In genomic region chr2:85839461-85839860, GRCh38 we compare ENCODE assay signal across 16 cellular contexts. TPM values are rescaled to one million over a fixed set of nuclear protein-coding genes. Genes with fewer than 3 reads are reported as not detected.
DNase-seq lines count a peak whose midpoint lies in the region; ATAC-seq, FAIRE-seq and TF ChIP-seq lines count a peak whose summit lies in the region.
"Had no signal": no experiment of that assay in that cellular context is flagged by ENCODE, and none has a peak within 500 bp of the region (broad histone marks: within the 10 kb centered on the region; RNA-seq: fewer than 3 reads in every experiment).

No MANE protein-coding gene starts in this region.

- TF ChIP-seq CTCF in CD8-positive, alpha-beta T cell (IDR thresholded peaks at IDR 0.05), result no peak
- TF ChIP-seq CTCF in CD14-positive monocyte (IDR thresholded peaks at IDR 0.05), result no peak

- intact Hi-C loops in CD8-positive, alpha-beta T cell (cut with DNase I, micrococcal nuclease), result no loop called here
- intact Hi-C loops in CD14-positive monocyte (cut with micrococcal nuclease), result no loop called here

- H3K9me3 Mint-ChIP-seq in activated naive CD4-positive, alpha-beta T cell treated with anti-CD3 and anti-CD28 coated beads, Interleukin-2, amount 10 ng/mL, durations not matched to agents 7 days and 5 days, result peaks cover 6% of the 10 kb centered on the region
- H3K9me3 Mint-ChIP-seq in CD8-positive, alpha-beta T cell, result peaks cover 4% of the 10 kb centered on the region
- peaks cover 9% of the 10 kb centered on the region for H3K9me3 Mint-ChIP-seq in activated CD8-positive, alpha-beta T cell treated with anti-CD3 and anti-CD28 coated beads, Interleukin-2, amount 10 ng/mL, durations not matched to agents 7 days and 5 days (ENCODE audit: insufficient read depth)
- peaks cover 0 to 3% (median 0%) of the 10 kb centered on the region in 9 donors for H3K9me3 Mint-ChIP-seq in naive thymus-derived CD8-positive, alpha-beta T cell
- peaks cover 0 to 4% (median 2%) of the 10 kb centered on the region in 7 donors for H3K9me3 Mint-ChIP-seq in CD14-positive monocyte

- no peaks in the 10 kb centered on the region for H3K27me3 Mint-ChIP-seq in activated naive CD4-positive, alpha-beta T cell treated with anti-CD3 and anti-CD28 coated beads, Interleukin-2, amount 10 ng/mL, durations not matched to agents 7 days and 5 days
- no peaks in the 10 kb centered on the region for H3K27me3 Mint-ChIP-seq in CD8-positive, alpha-beta T cell (ENCODE audit: low read depth)
- peaks cover 3% of the 10 kb centered on the region for H3K27me3 Mint-ChIP-seq in activated CD8-positive, alpha-beta T cell treated with anti-CD3 and anti-CD28 coated beads, Interleukin-2, amount 10 ng/mL, durations not matched to agents 7 days and 5 days (ENCODE audit: low read depth)
- H3K27me3 Mint-ChIP-seq in naive thymus-derived CD8-positive, alpha-beta T cell, result no peaks in the 10 kb centered on the region
- peaks cover 0 to 2% (median 0%) of the 10 kb centered on the region in 3 donors for H3K27me3 Mint-ChIP-seq in CD14-positive monocyte (ENCODE audit: low read depth in 3 of 3)

- FAIRE-seq in urothelium cell line (lab: Jason Lieb, UNC), result no peak
- FAIRE-seq: H54 had no signal

- H3K4me1 ChIP-seq in CD8-positive, alpha-beta T cell (ENCODE audit: insufficient read depth, low read length), result peaks cover 7% of the 10 kb centered on the region

- H3K27ac Mint-ChIP-seq in activated naive CD4-positive, alpha-beta T cell treated with anti-CD3 and anti-CD28 coated beads, Interleukin-2, amount 10 ng/mL, durations not matched to agents 7 days and 5 days, result peak overlapping the region; percentile 75
- peak overlapping the region; percentile 18 for H3K27ac Mint-ChIP-seq in CD8-positive, alpha-beta T cell
- peak overlapping the region; percentile 62 for H3K27ac Mint-ChIP-seq in activated CD8-positive, alpha-beta T cell treated with anti-CD3 and anti-CD28 coated beads, Interleukin-2, amount 10 ng/mL, durations not matched to agents 7 days and 5 days
- H3K27ac Mint-ChIP-seq in naive thymus-derived CD8-positive, alpha-beta T cell, result peak overlapping the region in 8 of 10 donors; percentile 20 to 88 (median 72)
- H3K27ac Mint-ChIP-seq in CD14-positive monocyte, result no peak overlapping the region

- peaks cover 13% of the 10 kb centered on the region for H3K36me3 ChIP-seq in CD8-positive, alpha-beta T cell (ENCODE audit: insufficient read depth, low read length)
- H3K36me3 ChIP-seq: MG63 had no signal

- H3K27me3 ChIP-seq in CD8-positive, alpha-beta T cell (ENCODE audit: insufficient read depth, low read length), result no peaks in the 10 kb centered on the region
- H3K27me3 ChIP-seq: MG63 had no signal

- CTCF ChIA-PET in activated naive CD4-positive, alpha-beta T cell treated with anti-CD3 and anti-CD28 coated beads, Interleukin-2, amount 10 ng/mL, durations not matched to agents 7 days and 5 days (lab: Charles Lee), result interaction anchor here (0.7 to 1.9 kb wide), 2 partner anchors 48 to 240 kb away, joined by 4 to 5 read pairs; no protein-coding TSS in a partner anchor
- CTCF ChIA-PET in CD8-positive, alpha-beta T cell (lab: Charles Lee), result interaction anchor here (0.8 to 3.0 kb wide), 8 partner anchors 10 to 240 kb away, joined by 3 to 16 read pairs (median 4); partner anchors contain the start of gene ST3GAL5
- CTCF ChIA-PET in activated CD8-positive, alpha-beta T cell treated with anti-CD3 and anti-CD28 coated beads, Interleukin-2, amount 10 ng/mL, durations not matched to agents 7 days and 5 days (lab: Charles Lee), result interaction anchor here (0.9 to 2.2 kb wide), 8 partner anchors 9 to 249 kb away, joined by 3 to 13 read pairs (median 3); no protein-coding TSS in a partner anchor

- H3K4me1 Mint-ChIP-seq in activated naive CD4-positive, alpha-beta T cell treated with anti-CD3 and anti-CD28 coated beads, Interleukin-2, amount 10 ng/mL, durations not matched to agents 7 days and 5 days, result peaks cover 19% of the 10 kb centered on the region
- peaks cover 21% of the 10 kb centered on the region for H3K4me1 Mint-ChIP-seq in CD8-positive, alpha-beta T cell (ENCODE audit: low read depth)
- peaks cover 21% of the 10 kb centered on the region for H3K4me1 Mint-ChIP-seq in activated CD8-positive, alpha-beta T cell treated with anti-CD3 and anti-CD28 coated beads, Interleukin-2, amount 10 ng/mL, durations not matched to agents 7 days and 5 days (ENCODE audit: low read depth)
- H3K4me1 Mint-ChIP-seq in naive thymus-derived CD8-positive, alpha-beta T cell, result peaks cover 9 to 26% (median 19%) of the 10 kb centered on the region in 4 donors
- peaks cover under 1% of the 10 kb centered on the region for H3K4me1 Mint-ChIP-seq in CD14-positive monocyte

- POLR2A ChIA-PET in CD8-positive, alpha-beta T cell (lab: Charles Lee), result interaction anchor here (0.6 to 1.1 kb wide), 2 partner anchors 21 to 40 kb away, joined by 3 read pairs; no protein-coding TSS in a partner anchor
- POLR2A ChIA-PET in activated CD8-positive, alpha-beta T cell treated with anti-CD3 and anti-CD28 coated beads, Interleukin-2, amount 10 ng/mL, durations not matched to agents 7 days and 5 days (lab: Charles Lee), result interaction anchor here (1.2 kb wide), 1 partner anchor 9 kb away, joined by 3 read pairs; no protein-coding TSS in a partner anchor
- POLR2A ChIA-PET in naive thymus-derived CD8-positive, alpha-beta T cell (lab: Charles Lee), result interaction anchor here (0.6 to 3.0 kb wide), 5 partner anchors 11 to 603 kb away, joined by 3 to 9 read pairs (median 3); partner anchors contain the start of genes POLR1A and PTCD3

- no peaks in the 10 kb centered on the region for H3K9me3 ChIP-seq in CD8-positive, alpha-beta T cell (ENCODE audit: low read length)
- H3K9me3 ChIP-seq: MG63 had no signal

- DNase-seq in activated naive CD4-positive, alpha-beta T cell treated with anti-CD3 and anti-CD28 coated beads, Interleukin-2, amount 10 ng/mL, durations not matched to agents 7 days and 5 days, result no peak
- no peak for DNase-seq in activated naive CD4-positive, alpha-beta T cell (lab: John Stamatoyannopoulos, UW)
- no peak for DNase-seq in CD8-positive, alpha-beta T cell
- DNase-seq in activated CD8-positive, alpha-beta T cell treated with anti-CD3 and anti-CD28 coated beads, Interleukin-2, amount 10 ng/mL, durations not matched to agents 7 days and 5 days, result peak; percentile 15
- no peak for DNase-seq in naive thymus-derived CD8-positive, alpha-beta T cell
- DNase-seq in CD14-positive monocyte (ENCODE audit: low spot score), result no peak
- no peak for DNase-seq in urothelium cell line (ENCODE audit: low spot score)
- DNase-seq: ACHN, MG63, NCI-H1105, NCI-H187, NCI-H446 treated with DMSO at 0.1 percent for 48 hours, NCI-H774, PC-9 had no signal

- no peak overlapping the region for H3K4me3 Mint-ChIP-seq in activated naive CD4-positive, alpha-beta T cell treated with anti-CD3 and anti-CD28 coated beads, Interleukin-2, amount 10 ng/mL, durations not matched to agents 7 days and 5 days
- H3K4me3 Mint-ChIP-seq in CD8-positive, alpha-beta T cell, result no peak overlapping the region
- no peak overlapping the region for H3K4me3 Mint-ChIP-seq in activated CD8-positive, alpha-beta T cell treated with anti-CD3 and anti-CD28 coated beads, Interleukin-2, amount 10 ng/mL, durations not matched to agents 7 days and 5 days
- H3K4me3 Mint-ChIP-seq in naive thymus-derived CD8-positive, alpha-beta T cell, result peak overlapping the region in 2 of 10 donors; percentile 28 to 36
- no peak overlapping the region for H3K4me3 Mint-ChIP-seq in CD14-positive monocyte

- no peak overlapping the region for H3K4me3 ChIP-seq in CD8-positive, alpha-beta T cell (ENCODE audit: low read depth, low read length)
- H3K4me3 ChIP-seq: MG63, PC-9 had no signal

- no peak overlapping the region for H3K27ac ChIP-seq in CD8-positive, alpha-beta T cell (ENCODE audit: low read depth, low read length)
- H3K27ac ChIP-seq: KMS-11, PC-9 had no signal

- H3K36me3 Mint-ChIP-seq in activated naive CD4-positive, alpha-beta T cell treated with anti-CD3 and anti-CD28 coated beads, Interleukin-2, amount 10 ng/mL, durations not matched to agents 7 days and 5 days, result peaks cover 58% of the 10 kb centered on the region
- H3K36me3 Mint-ChIP-seq in CD8-positive, alpha-beta T cell, result peaks cover 44% of the 10 kb centered on the region
- peaks cover 56% of the 10 kb centered on the region for H3K36me3 Mint-ChIP-seq in activated CD8-positive, alpha-beta T cell treated with anti-CD3 and anti-CD28 coated beads, Interleukin-2, amount 10 ng/mL, durations not matched to agents 7 days and 5 days (ENCODE audit: low read depth)
- H3K36me3 Mint-ChIP-seq in naive thymus-derived CD8-positive, alpha-beta T cell, result peaks cover 14 to 51% (median 36%) of the 10 kb centered on the region in 3 donors
- H3K36me3 Mint-ChIP-seq in CD14-positive monocyte, result peaks cover 46 to 61% of the 10 kb centered on the region in 2 donors

- ATAC-seq in CD8-positive, alpha-beta T cell, result no peak
- ATAC-seq in activated CD8-positive, alpha-beta T cell treated with anti-CD3 and anti-CD28 coated beads, Interleukin-2, amount 10 ng/mL, durations not matched to agents 7 days and 5 days, result no peak
- ATAC-seq in naive thymus-derived CD8-positive, alpha-beta T cell, result no peak

RNA-seq across cellular contexts. Expression of gene ST3GAL5, which starts 49.3 kb away (rescaled TPM):
- total RNA-seq in CD8-positive, alpha-beta T cell, result 100 to 1,000 TPM; 110 to 115 TPM
- total RNA-seq in activated CD8-positive, alpha-beta T cell treated with anti-CD3 and anti-CD28 coated beads, Interleukin-2, amount 10 ng/mL, durations not matched to agents 7 days and 5 days, result 10 to 100 TPM; 43.4 to 46.7 TPM
- total RNA-seq in naive thymus-derived CD8-positive, alpha-beta T cell, result 10 to 100 TPM; 42.1 to 44.1 TPM
- 10 to 100 TPM; 17.1 to 23.8 (median 17.3) TPM for polyA plus RNA-seq in naive thymus-derived CD8-positive, alpha-beta T cell
- 10 to 100 TPM; 14.0 to 19.5 TPM for polyA plus RNA-seq in CD14-positive monocyte

Comparison
In these comparisons a context has a peak if more than half of its experiments do, and no peak if none do; other contexts are left out.
1. H3K27ac Mint-ChIP-seq: peak in activated naive CD4-positive, alpha-beta T cell treated with anti-CD3 and anti-CD28 coated beads, Interleukin-2, amount 10 ng/mL, durations not matched to agents 7 days and 5 days (single experiment), CD8-positive, alpha-beta T cell (single experiment), activated CD8-positive, alpha-beta T cell treated with anti-CD3 and anti-CD28 coated beads, Interleukin-2, amount 10 ng/mL, durations not matched to agents 7 days and 5 days (single experiment) and naive thymus-derived CD8-positive, alpha-beta T cell (8 of 10); none in CD14-positive monocyte (0 of 7).